Comparison of ENCODE assay signal across 21 cellular contexts in genomic region chr10:4199196-4199595, GRCh38.
"Had no signal": no experiment of that assay in that cellular context is flagged by ENCODE, and none has a peak within 500 bp of the region (broad histone marks: within the 10 kb centered on the region; RNA-seq: fewer than 3 reads in every experiment).

No MANE protein-coding gene starts in this region.

- H3K36me3 ChIP-seq: MG63, SJSA1 had no signal

- DNase-seq: KBM-7, MG63, NCI-H1092, NCI-H1105 treated with DMSO at 0.1 percent for 48 hours, NCI-H1436, NCI-H187, NCI-H2029, NCI-H2081 treated with DMSO at 0.1 percent for 48 hours, NCI-H2171, NCI-H226, NCI-H446, NCI-H510A, NCI-H524 treated with DMSO at 0.1 percent for 48 hours, NCI-H69, NCI-H774, Right ventricle myocardium superior, SIG-M5 had no signal

- H3K9me3 ChIP-seq: MG63, SJSA1 had no signal

- H3K4me3 ChIP-seq: MG63, SJSA1, SK-N-MC had no signal

- H3K27ac ChIP-seq: HL-60, SJSA1, SK-N-MC had no signal

- ATAC-seq: Panc1 had no signal

- H3K27me3 ChIP-seq: MG63, SJSA1 had no signal
